Comparison of ENCODE assay signal across 18 cellular contexts in the genomic region with DNA sequence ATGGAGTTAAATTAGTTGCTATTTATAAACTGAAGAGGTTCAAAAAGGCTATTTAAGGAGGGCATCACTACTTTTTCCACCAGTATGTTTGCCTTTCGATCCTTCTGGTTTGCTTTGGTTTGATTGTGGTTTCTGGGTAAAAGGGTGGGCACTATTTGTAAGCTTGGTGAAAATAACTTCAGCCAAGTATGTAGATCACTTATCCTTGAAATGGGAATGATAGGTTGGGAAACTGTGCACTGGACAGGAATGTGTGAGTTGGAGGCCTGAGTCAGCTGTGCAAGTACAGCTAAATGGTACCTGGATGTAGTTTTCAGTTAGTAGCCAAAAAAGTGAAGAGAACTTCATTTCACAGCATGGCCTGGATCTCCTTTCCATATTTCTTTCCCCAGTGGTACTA.
"Had no signal": no experiment of that assay in that cellular context is flagged by ENCODE, and none has a peak within 500 bp of the region (broad histone marks: within the 10 kb centered on the region; RNA-seq: fewer than 3 reads in every experiment).

No MANE protein-coding gene starts in this region.

- ATAC-seq: esophagus mucosa; gastroesophageal sphincter; left colon; left ventricle myocardium superior; naive thymus-derived CD8-positive, alpha-beta T cell had no signal

- DNase-seq: cortex of kidney; dorsolateral prefrontal cortex; effector CD8-positive, alpha-beta T cell; foreskin fibroblast; immature natural killer cell; left colon; left ventricle myocardium superior; mesendoderm; naive thymus-derived CD8-positive, alpha-beta T cell; ovary; sigmoid colon; small intestine; stimulated activated CD4-positive, alpha-beta T cell treated with anti-CD3 and anti-CD28 coated beads, Interleukin-2, amount 100 ng/mL, for 48 hours; stimulated activated naive CD4-positive, alpha-beta T cell treated with Interleukin-2 at 50 U/mL for 16 hours had no signal

- H3K27me3 ChIP-seq: dorsolateral prefrontal cortex, gastroesophageal sphincter, ovary, right atrium auricular region, sigmoid colon had no signal

- H3K4me3 ChIP-seq: dorsolateral prefrontal cortex, gastroesophageal sphincter, lung, ovary, right atrium auricular region, sigmoid colon had no signal

- H3K36me3 ChIP-seq: gastroesophageal sphincter, ovary, right atrium auricular region, sigmoid colon had no signal

- H3K4me1 ChIP-seq: right atrium auricular region had no signal

- H3K9me3 ChIP-seq: gastroesophageal sphincter, ovary, right atrium auricular region, sigmoid colon had no signal

- H3K27ac ChIP-seq: dorsolateral prefrontal cortex, gastroesophageal sphincter, ovary, right atrium auricular region, sigmoid colon had no signal
